Comparison of ENCODE assay signal across 1 cellular context in genomic region chr3:52379610-52380009, GRCh38.
TF ChIP-seq lines count a peak whose summit lies in the region.

No MANE protein-coding gene starts in this region.

TF ChIP-seq in K562, 482 proteins besides CTCF, POLR2A, EP300 and RAD21 (continued from another document):
- TF ChIP-seq CUX1 (CRISPR knock-in tag; IDR thresholded peaks at IDR 0.05) (no peak), TRIM25 (IDR thresholded peaks at IDR 0.05; ENCODE audit: borderline replicate concordance) (no peak), FOXK1 (CRISPR knock-in tag; IDR thresholded peaks at IDR 0.05; ENCODE audit: borderline replicate concordance) (no peak), CBX1 (IDR thresholded peaks at IDR 0.05; ENCODE audit: low read depth) (no peak), ADNP (tag; IDR thresholded peaks at IDR 0.05) (no peak), GABPA (tag; conservative IDR thresholded peaks at IDR 0.05; ENCODE audit: low read depth) (no peak), ATF2 (CRISPR knock-in tag; IDR thresholded peaks at IDR 0.05) (no peak)
